Comparison of ENCODE assay signal across 10 cellular contexts in the genomic region with DNA sequence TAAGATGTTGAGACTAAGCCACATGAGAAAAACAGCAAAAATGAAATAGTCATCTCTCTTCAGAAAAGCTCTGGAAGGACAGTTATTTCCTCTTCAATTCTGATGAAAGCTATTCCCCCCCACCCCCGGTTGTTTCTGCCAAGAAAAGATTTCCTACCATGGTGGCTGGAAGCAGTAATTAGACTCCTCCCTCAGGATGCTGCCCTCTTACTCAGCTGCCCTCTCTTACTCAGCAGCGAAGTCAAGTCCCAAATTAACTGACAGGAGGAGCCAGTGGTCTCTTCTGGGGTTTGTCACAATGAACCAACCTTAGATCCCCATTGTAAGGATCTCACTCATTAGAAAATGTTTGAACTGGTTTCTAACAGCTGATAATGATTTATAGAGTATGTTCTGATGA. TPM values are rescaled to one million over a fixed set of nuclear protein-coding genes. Genes with fewer than 3 reads are reported as not detected.
A peak's percentile ranks its signal among the peaks of the same experiment; 100 is the strongest.
DNase-seq lines count a peak whose midpoint lies in the region; ATAC-seq lines count a peak whose summit lies in the region.
"Had no signal": no experiment of that assay in that cellular context is flagged by ENCODE, and none has a peak within 500 bp of the region (broad histone marks: within the 10 kb centered on the region; RNA-seq: fewer than 3 reads in every experiment).

No MANE protein-coding gene starts in this region.

- peaks cover 24% of the 10 kb centered on the region for H3K36me3 ChIP-seq in H7 (replicated peaks; ENCODE audit: control insufficient read depth, insufficient read depth, low read length)
- H3K36me3 ChIP-seq in adipocyte (ENCODE audit: control insufficient read depth, insufficient read depth, low read length, severe bottlenecking) = peaks cover 21% of the 10 kb centered on the region

- ATAC-seq in left lobe of liver (no peak), HG03457 (IDR thresholded peaks at IDR 0.05; ENCODE audit: unreplicated experiment) (no peak)

- H3K27me3 ChIP-seq in H7 (ENCODE audit: control insufficient read depth, insufficient read depth, low read length) (no peaks in the 10 kb centered on the region), adipocyte (replicated peaks; ENCODE audit: control insufficient read depth, insufficient read depth, low read length) (peaks cover 20% of the 10 kb centered on the region)

- DNase-seq in EH (ENCODE audit: low read depth) = peak; percentile 59
- DNase-seq in H7 = peak; percentile 54
- peak; percentile 62 for DNase-seq in adipocyte (ENCODE audit: low read depth)
- DNase-seq in glomerular endothelial cell (ENCODE audit: extremely low read depth, low read depth, low spot score) = peak; percentile 5
- DNase-seq in left lobe of liver (ENCODE audit: low spot score) = no peak
- no peak for DNase-seq in NCI-H2107 treated with DMSO at 0.1 percent for 48 hours (lab: John Stamatoyannopoulos, UW; ENCODE audit: unreplicated experiment)
- DNase-seq: activated CD8-positive, alpha-beta memory T cell treated with anti-CD3 and anti-CD28 coated beads, Interleukin-2, amount 50 U/mL, for 48 hours; nucleus accumbens had no signal

- H3K4me3 ChIP-seq in H7 (ENCODE audit: insufficient read depth, low read depth, low read length) (no peak overlapping the region), adipocyte (ENCODE audit: low read length) (no peak overlapping the region)
- H3K4me3 ChIP-seq: coronary artery had no signal

- peaks cover 8% of the 10 kb centered on the region for H3K4me1 ChIP-seq in adipocyte (ENCODE audit: control insufficient read depth, insufficient read depth, low read length)

- no peak overlapping the region for H3K9ac ChIP-seq in adipocyte (ENCODE audit: low read length)

- H3K9me3 ChIP-seq in adipocyte (ENCODE audit: control insufficient read depth, low read length) = no peaks in the 10 kb centered on the region

RNA-seq across cellular contexts. Expression of a gene that starts 38.0 kb away (rescaled TPM):
- 205 and 225 TPM in 2 replicates for total RNA-seq in H7 (2014; rRNA removed; shearing (Covaris generic))
- total RNA-seq in glomerular endothelial cell (0.06 and 2.9 TPM in 2 replicates), left lobe of liver (0.48 TPM)

RNA-seq across cellular contexts. Expression of a gene that starts 44.4 kb away (rescaled TPM):
- 13.9 and 22.9 TPM in 2 replicates for total RNA-seq in H7 (2014; rRNA removed; shearing (Covaris generic))
- total RNA-seq in glomerular endothelial cell = 8.2 and 11.1 TPM in 2 replicates
- total RNA-seq in left lobe of liver = 10.1 TPM

RNA-seq across cellular contexts. Expression of a gene that starts 44.5 kb away (rescaled TPM):
- 22.2 and 23.0 TPM in 2 replicates for total RNA-seq in H7 (2014; rRNA removed; shearing (Covaris generic))
- 12.3 and 14.2 TPM in 2 replicates for total RNA-seq in glomerular endothelial cell
- 5.8 TPM for total RNA-seq in left lobe of liver

Comparison
In these comparisons a context has a peak if more than half of its experiments do, and no peak if none do; other contexts are left out.
1. DNase-seq: peak in EH (single experiment), H7 (single experiment), adipocyte (single experiment) and glomerular endothelial cell (single experiment); none in left lobe of liver (single experiment) and NCI-H2107 treated with DMSO at 0.1 percent for 48 hours (single experiment).
2. RNA of a gene that starts 38.0 kb away (total RNA-seq): 205 to 225 TPM in H7; 0.48 TPM in left lobe of liver (single experiment) and 0.06 to 2.9 TPM in glomerular endothelial cell; every median in the first group is over 10 times any median in the second.